ENCODE assay signal across 2 cellular contexts in the genomic region with DNA sequence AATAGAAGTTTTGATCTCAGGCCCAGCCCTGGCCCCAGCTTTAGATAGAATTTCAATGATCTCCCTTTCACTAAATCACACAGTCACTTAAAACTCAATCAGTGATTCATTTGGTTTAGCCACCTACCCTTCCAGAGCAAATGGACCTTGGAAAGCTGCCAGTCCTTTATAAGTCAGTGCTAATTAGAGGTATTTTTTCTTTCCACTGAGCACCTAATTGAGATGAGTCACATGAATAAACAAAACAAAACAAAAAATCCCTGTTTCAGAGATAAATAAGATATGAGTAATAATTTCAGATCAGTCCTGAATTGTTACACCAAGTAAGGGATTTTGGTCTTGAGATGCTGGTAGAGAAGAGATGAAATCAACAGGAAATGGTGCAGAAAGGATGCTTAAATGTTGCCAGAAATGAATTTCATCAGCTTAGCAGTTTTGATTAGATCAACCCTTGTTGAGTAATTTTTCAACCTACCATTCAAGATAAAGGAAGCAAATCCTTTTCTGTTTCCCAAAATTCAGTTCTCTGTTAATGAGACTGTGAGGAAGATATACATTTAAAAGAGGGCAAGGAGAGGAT.
TF ChIP-seq lines count a peak whose summit lies in the region.

No MANE protein-coding gene starts in this region.

TF ChIP-seq in HCT116, 20 proteins besides CTCF, POLR2A, EP300 and RAD21 (continued from another document):
- TF ChIP-seq, protein P1, sequence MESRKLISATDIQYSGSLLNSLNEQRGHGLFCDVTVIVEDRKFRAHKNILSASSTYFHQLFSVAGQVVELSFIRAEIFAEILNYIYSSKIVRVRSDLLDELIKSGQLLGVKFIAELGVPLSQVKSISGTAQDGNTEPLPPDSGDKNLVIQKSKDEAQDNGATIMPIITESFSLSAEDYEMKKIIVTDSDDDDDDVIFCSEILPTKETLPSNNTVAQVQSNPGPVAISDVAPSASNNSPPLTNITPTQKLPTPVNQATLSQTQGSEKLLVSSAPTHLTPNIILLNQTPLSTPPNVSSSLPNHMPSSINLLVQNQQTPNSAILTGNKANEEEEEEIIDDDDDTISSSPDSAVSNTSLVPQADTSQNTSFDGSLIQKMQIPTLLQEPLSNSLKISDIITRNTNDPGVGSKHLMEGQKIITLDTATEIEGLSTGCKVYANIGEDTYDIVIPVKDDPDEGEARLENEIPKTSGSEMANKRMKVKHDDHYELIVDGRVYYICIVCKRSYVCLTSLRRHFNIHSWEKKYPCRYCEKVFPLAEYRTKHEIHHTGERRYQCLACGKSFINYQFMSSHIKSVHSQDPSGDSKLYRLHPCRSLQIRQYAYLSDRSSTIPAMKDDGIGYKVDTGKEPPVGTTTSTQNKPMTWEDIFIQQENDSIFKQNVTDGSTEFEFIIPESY (IDR thresholded peaks at IDR 0.05; ENCODE audit: extremely low read depth, insufficient replicate concordance, low read length), result no peak
- 0 out of 2 replicates have a peak, but pooled peaks have one; percentile 18 for TF ChIP-seq JUND (IDR thresholded peaks at IDR 0.05)
- TF ChIP-seq CBX3 (IDR thresholded peaks at IDR 0.05; ENCODE audit: low read depth), result no peak
- TF ChIP-seq SP1 (IDR thresholded peaks at IDR 0.05; ENCODE audit: low read depth), result peak; percentile 12; the same call in 1 of the 2 replicates
- TF ChIP-seq, protein P2, sequence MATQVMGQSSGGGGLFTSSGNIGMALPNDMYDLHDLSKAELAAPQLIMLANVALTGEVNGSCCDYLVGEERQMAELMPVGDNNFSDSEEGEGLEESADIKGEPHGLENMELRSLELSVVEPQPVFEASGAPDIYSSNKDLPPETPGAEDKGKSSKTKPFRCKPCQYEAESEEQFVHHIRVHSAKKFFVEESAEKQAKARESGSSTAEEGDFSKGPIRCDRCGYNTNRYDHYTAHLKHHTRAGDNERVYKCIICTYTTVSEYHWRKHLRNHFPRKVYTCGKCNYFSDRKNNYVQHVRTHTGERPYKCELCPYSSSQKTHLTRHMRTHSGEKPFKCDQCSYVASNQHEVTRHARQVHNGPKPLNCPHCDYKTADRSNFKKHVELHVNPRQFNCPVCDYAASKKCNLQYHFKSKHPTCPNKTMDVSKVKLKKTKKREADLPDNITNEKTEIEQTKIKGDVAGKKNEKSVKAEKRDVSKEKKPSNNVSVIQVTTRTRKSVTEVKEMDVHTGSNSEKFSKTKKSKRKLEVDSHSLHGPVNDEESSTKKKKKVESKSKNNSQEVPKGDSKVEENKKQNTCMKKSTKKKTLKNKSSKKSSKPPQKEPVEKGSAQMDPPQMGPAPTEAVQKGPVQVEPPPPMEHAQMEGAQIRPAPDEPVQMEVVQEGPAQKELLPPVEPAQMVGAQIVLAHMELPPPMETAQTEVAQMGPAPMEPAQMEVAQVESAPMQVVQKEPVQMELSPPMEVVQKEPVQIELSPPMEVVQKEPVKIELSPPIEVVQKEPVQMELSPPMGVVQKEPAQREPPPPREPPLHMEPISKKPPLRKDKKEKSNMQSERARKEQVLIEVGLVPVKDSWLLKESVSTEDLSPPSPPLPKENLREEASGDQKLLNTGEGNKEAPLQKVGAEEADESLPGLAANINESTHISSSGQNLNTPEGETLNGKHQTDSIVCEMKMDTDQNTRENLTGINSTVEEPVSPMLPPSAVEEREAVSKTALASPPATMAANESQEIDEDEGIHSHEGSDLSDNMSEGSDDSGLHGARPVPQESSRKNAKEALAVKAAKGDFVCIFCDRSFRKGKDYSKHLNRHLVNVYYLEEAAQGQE (IDR thresholded peaks at IDR 0.05; ENCODE audit: low read depth), result no peak
- TF ChIP-seq ZFX (IDR thresholded peaks at IDR 0.05), result no peak
- TF ChIP-seq SIN3A (IDR thresholded peaks at IDR 0.05; ENCODE audit: low read depth), result no peak

TF ChIP-seq in HepG2, 621 proteins besides CTCF, POLR2A, EP300 and RAD21 (continued from another document):
- TF ChIP-seq, protein P3, sequence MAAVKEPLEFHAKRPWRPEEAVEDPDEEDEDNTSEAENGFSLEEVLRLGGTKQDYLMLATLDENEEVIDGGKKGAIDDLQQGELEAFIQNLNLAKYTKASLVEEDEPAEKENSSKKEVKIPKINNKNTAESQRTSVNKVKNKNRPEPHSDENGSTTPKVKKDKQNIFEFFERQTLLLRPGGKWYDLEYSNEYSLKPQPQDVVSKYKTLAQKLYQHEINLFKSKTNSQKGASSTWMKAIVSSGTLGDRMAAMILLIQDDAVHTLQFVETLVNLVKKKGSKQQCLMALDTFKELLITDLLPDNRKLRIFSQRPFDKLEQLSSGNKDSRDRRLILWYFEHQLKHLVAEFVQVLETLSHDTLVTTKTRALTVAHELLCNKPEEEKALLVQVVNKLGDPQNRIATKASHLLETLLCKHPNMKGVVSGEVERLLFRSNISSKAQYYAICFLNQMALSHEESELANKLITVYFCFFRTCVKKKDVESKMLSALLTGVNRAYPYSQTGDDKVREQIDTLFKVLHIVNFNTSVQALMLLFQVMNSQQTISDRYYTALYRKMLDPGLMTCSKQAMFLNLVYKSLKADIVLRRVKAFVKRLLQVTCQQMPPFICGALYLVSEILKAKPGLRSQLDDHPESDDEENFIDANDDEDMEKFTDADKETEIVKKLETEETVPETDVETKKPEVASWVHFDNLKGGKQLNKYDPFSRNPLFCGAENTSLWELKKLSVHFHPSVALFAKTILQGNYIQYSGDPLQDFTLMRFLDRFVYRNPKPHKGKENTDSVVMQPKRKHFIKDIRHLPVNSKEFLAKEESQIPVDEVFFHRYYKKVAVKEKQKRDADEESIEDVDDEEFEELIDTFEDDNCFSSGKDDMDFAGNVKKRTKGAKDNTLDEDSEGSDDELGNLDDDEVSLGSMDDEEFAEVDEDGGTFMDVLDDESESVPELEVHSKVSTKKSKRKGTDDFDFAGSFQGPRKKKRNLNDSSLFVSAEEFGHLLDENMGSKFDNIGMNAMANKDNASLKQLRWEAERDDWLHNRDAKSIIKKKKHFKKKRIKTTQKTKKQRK (IDR thresholded peaks at IDR 0.05; ENCODE audit: low read length), result no peak
- TF ChIP-seq ZNF766 (CRISPR knock-in tag; IDR thresholded peaks at IDR 0.05; ENCODE audit: borderline replicate concordance), result no peak
- no peak for TF ChIP-seq ZNF83 (CRISPR knock-in tag; IDR thresholded peaks at IDR 0.05; ENCODE audit: borderline replicate concordance)
- no peak for TF ChIP-seq ZNF33A (CRISPR knock-in tag; IDR thresholded peaks at IDR 0.05; ENCODE audit: borderline replicate concordance)
- TF ChIP-seq, protein P4, sequence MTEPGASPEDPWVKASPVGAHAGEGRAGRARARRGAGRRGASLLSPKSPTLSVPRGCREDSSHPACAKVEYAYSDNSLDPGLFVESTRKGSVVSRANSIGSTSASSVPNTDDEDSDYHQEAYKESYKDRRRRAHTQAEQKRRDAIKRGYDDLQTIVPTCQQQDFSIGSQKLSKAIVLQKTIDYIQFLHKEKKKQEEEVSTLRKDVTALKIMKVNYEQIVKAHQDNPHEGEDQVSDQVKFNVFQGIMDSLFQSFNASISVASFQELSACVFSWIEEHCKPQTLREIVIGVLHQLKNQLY (CRISPR knock-in tag; IDR thresholded peaks at IDR 0.05), result no peak
- TF ChIP-seq RXRB (CRISPR knock-in tag; IDR thresholded peaks at IDR 0.05; ENCODE audit: borderline replicate concordance), result no peak
- TF ChIP-seq ZNF24 (IDR thresholded peaks at IDR 0.05), result no peak
- TF ChIP-seq, protein P5, sequence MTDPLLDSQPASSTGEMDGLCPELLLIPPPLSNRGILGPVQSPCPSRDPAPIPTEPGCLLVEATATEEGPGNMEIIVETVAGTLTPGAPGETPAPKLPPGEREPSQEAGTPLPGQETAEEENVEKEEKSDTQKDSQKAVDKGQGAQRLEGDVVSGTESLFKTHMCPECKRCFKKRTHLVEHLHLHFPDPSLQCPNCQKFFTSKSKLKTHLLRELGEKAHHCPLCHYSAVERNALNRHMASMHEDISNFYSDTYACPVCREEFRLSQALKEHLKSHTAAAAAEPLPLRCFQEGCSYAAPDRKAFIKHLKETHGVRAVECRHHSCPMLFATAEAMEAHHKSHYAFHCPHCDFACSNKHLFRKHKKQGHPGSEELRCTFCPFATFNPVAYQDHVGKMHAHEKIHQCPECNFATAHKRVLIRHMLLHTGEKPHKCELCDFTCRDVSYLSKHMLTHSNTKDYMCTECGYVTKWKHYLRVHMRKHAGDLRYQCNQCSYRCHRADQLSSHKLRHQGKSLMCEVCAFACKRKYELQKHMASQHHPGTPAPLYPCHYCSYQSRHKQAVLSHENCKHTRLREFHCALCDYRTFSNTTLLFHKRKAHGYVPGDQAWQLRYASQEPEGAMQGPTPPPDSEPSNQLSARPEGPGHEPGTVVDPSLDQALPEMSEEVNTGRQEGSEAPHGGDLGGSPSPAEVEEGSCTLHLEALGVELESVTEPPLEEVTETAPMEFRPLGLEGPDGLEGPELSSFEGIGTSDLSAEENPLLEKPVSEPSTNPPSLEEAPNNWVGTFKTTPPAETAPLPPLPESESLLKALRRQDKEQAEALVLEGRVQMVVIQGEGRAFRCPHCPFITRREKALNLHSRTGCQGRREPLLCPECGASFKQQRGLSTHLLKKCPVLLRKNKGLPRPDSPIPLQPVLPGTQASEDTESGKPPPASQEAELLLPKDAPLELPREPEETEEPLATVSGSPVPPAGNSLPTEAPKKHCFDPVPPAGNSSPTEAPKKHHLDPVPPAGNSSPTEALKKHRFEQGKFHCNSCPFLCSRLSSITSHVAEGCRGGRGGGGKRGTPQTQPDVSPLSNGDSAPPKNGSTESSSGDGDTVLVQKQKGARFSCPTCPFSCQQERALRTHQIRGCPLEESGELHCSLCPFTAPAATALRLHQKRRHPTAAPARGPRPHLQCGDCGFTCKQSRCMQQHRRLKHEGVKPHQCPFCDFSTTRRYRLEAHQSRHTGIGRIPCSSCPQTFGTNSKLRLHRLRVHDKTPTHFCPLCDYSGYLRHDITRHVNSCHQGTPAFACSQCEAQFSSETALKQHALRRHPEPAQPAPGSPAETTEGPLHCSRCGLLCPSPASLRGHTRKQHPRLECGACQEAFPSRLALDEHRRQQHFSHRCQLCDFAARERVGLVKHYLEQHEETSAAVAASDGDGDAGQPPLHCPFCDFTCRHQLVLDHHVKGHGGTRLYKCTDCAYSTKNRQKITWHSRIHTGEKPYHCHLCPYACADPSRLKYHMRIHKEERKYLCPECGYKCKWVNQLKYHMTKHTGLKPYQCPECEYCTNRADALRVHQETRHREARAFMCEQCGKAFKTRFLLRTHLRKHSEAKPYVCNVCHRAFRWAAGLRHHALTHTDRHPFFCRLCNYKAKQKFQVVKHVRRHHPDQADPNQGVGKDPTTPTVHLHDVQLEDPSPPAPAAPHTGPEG (CRISPR knock-in tag; IDR thresholded peaks at IDR 0.05), result no peak
- no peak for TF ChIP-seq SMC3 (IDR thresholded peaks at IDR 0.05; ENCODE audit: low read length)
- TF ChIP-seq, protein P6, sequence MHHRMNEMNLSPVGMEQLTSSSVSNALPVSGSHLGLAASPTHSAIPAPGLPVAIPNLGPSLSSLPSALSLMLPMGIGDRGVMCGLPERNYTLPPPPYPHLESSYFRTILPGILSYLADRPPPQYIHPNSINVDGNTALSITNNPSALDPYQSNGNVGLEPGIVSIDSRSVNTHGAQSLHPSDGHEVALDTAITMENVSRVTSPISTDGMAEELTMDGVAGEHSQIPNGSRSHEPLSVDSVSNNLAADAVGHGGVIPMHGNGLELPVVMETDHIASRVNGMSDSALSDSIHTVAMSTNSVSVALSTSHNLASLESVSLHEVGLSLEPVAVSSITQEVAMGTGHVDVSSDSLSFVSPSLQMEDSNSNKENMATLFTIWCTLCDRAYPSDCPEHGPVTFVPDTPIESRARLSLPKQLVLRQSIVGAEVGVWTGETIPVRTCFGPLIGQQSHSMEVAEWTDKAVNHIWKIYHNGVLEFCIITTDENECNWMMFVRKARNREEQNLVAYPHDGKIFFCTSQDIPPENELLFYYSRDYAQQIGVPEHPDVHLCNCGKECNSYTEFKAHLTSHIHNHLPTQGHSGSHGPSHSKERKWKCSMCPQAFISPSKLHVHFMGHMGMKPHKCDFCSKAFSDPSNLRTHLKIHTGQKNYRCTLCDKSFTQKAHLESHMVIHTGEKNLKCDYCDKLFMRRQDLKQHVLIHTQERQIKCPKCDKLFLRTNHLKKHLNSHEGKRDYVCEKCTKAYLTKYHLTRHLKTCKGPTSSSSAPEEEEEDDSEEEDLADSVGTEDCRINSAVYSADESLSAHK (CRISPR knock-in tag; IDR thresholded peaks at IDR 0.05; ENCODE audit: borderline replicate concordance), result no peak
- TF ChIP-seq, protein P7, sequence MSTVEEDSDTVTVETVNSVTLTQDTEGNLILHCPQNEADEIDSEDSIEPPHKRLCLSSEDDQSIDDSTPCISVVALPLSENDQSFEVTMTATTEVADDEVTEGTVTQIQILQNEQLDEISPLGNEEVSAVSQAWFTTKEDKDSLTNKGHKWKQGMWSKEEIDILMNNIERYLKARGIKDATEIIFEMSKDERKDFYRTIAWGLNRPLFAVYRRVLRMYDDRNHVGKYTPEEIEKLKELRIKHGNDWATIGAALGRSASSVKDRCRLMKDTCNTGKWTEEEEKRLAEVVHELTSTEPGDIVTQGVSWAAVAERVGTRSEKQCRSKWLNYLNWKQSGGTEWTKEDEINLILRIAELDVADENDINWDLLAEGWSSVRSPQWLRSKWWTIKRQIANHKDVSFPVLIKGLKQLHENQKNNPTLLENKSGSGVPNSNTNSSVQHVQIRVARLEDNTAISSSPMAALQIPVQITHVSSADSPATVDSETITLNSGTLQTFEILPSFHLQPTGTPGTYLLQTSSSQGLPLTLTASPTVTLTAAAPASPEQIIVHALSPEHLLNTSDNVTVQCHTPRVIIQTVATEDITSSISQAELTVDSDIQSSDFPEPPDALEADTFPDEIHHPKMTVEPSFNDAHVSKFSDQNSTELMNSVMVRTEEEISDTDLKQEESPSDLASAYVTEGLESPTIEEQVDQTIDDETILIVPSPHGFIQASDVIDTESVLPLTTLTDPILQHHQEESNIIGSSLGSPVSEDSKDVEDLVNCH (CRISPR knock-in tag; IDR thresholded peaks at IDR 0.05), result no peak
- no peak for TF ChIP-seq ZNF253 (CRISPR knock-in tag; IDR thresholded peaks at IDR 0.05; ENCODE audit: borderline replicate concordance)
- TF ChIP-seq KLF15 (CRISPR knock-in tag; IDR thresholded peaks at IDR 0.05; ENCODE audit: borderline replicate concordance), result no peak
- no peak for TF ChIP-seq SNAI1 (CRISPR knock-in tag; IDR thresholded peaks at IDR 0.05; ENCODE audit: borderline replicate concordance)
- no peak for TF ChIP-seq ARID2 (CRISPR knock-in tag; IDR thresholded peaks at IDR 0.05; ENCODE audit: borderline replicate concordance)
